In the genomic region with DNA sequence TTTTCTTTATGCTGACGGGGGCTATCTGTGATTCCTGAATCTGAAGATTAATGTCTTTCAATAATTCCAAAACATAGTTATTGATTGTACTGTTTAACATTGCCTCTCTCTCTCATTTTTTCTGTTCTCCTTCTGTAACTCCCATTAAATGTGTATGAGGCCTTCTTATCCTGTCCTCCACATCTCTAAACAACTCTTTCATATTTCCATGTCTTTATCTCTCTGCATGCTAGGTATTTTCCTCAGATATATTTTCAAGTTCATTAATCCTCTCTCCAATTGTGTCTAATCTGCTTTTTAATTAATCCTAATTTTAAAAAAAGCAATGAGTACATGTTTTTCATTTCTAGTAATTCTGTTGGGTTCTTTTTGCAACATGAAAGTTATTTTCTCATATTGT, we compare ENCODE assay signal across 35 cellular contexts.
"Had no signal": no experiment of that assay in that cellular context is flagged by ENCODE, and none has a peak within 500 bp of the region (broad histone marks: within the 10 kb centered on the region; RNA-seq: fewer than 3 reads in every experiment).

No MANE protein-coding gene starts in this region.

- DNase-seq: activated B cell treated with CpG ODN at 0.5 μM for 24 hours; activated CD4-positive, alpha-beta memory T cell treated with anti-CD3 and anti-CD28 coated beads for 36 hours; activated CD4-positive, alpha-beta T cell treated with anti-CD3 and anti-CD28 coated beads for 4 hours; activated CD4-positive, alpha-beta T cell treated with anti-CD3 and anti-CD28 coated beads, Interleukin-2, amount 10 ng/mL, durations not matched to agents 24 days and 14 days; activated CD4-positive, alpha-beta T cell treated with anti-CD3 and anti-CD28 coated beads, Interleukin-2, amount 50 U/mL, for 1 hour; activated CD4-positive, alpha-beta T cell treated with anti-CD3 and anti-CD28 coated beads, Interleukin-2, amount 50 U/mL, for 4 hours; activated CD4-positive, CD25-positive, alpha-beta regulatory T cell treated with anti-CD3 and anti-CD28 coated beads, Interleukin-2, amount 50 U/mL, for 72 hours; activated CD8-positive, alpha-beta memory T cell treated with anti-CD3 and anti-CD28 coated beads, Interleukin-2, amount 50 U/mL, for 4 hours; activated CD8-positive, alpha-beta T cell treated with anti-CD3 and anti-CD28 coated beads for 36 hours; activated effector memory CD4-positive, alpha-beta T cell treated with anti-CD3 and anti-CD28 coated beads, Interleukin-2, amount 50 U/mL, for 16 hours; activated gamma-delta T cell treated with Interleukin-2 at 50 U/mL for 16 hours; activated naive CD4-positive, alpha-beta T cell; activated naive CD4-positive, alpha-beta T cell treated with anti-CD3 and anti-CD28 coated beads for 36 hours; activated naive CD4-positive, alpha-beta T cell treated with anti-CD3 and anti-CD28 coated beads, Interleukin-2, amount 50 U/mL, for 16 hours; activated naive CD8-positive, alpha-beta T cell treated with anti-CD3 and anti-CD28 coated beads for 36 hours; activated T-cell treated with anti-CD3 and anti-CD28 coated beads for 4 hours; activated T-cell treated with anti-CD3 and anti-CD28 coated beads, Interleukin-2, amount 50 U/mL, for 1 hour; activated T-cell treated with anti-CD3 and anti-CD28 coated beads, Interleukin-2, amount 50 U/mL, for 4 hours; activated T-cell treated with anti-CD3 and anti-CD28 coated beads, Interleukin-2, amount 50 U/mL, for 72 hours; amygdala; anterior cingulate cortex; caudate nucleus; cerebellar nuclear complex; T-helper 2 cell; T-helper 9 cell had no signal

- H3K36me3 ChIP-seq: ascending aorta, cardiac muscle cell had no signal

- H3K27me3 Mint-ChIP-seq: activated CD4-positive, alpha-beta memory T cell treated with anti-CD3 and anti-CD28 coated beads for 36 hours; activated naive CD8-positive, alpha-beta T cell treated with anti-CD3 and anti-CD28 coated beads for 36 hours; central memory CD8-positive, alpha-beta T cell had no signal

- H3K4me1 Mint-ChIP-seq: activated CD4-positive, alpha-beta T cell treated with anti-CD3 and anti-CD28 coated beads, Interleukin-2, amount 10 ng/mL, durations not matched to agents 24 days and 14 days; activated naive CD8-positive, alpha-beta T cell treated with anti-CD3 and anti-CD28 coated beads for 36 hours; activated T-helper 17 cell treated with anti-CD3 and anti-CD28 coated beads, Interleukin-2, amount 50 U/mL, for 72 hours; central memory CD8-positive, alpha-beta T cell had no signal

- H3K27ac ChIP-seq: ascending aorta, cardiac muscle cell, VCaP had no signal

- H3K27me3 ChIP-seq: ascending aorta, cardiac muscle cell had no signal

- H3K4me3 ChIP-seq: ascending aorta, cardiac muscle cell had no signal

- H3K4me1 ChIP-seq: ascending aorta had no signal

- H3K27ac Mint-ChIP-seq: activated B cell treated with CpG ODN at 0.5 μM for 24 hours; activated CD4-positive, alpha-beta memory T cell treated with anti-CD3 and anti-CD28 coated beads for 36 hours; activated CD4-positive, alpha-beta T cell treated with anti-CD3 and anti-CD28 coated beads, Interleukin-2, amount 10 ng/mL, durations not matched to agents 24 days and 14 days; activated CD8-positive, alpha-beta T cell treated with anti-CD3 and anti-CD28 coated beads for 36 hours; activated naive CD4-positive, alpha-beta T cell treated with anti-CD3 and anti-CD28 coated beads for 36 hours; activated naive CD4-positive, alpha-beta T cell treated with anti-CD3 and anti-CD28 coated beads, Interleukin-2, amount 50 U/mL, for 72 hours; activated naive CD8-positive, alpha-beta T cell treated with anti-CD3 and anti-CD28 coated beads for 36 hours; activated T-cell treated with anti-CD3 and anti-CD28 coated beads, Interleukin-2, amount 50 U/mL, for 72 hours; activated T-helper 1 cell treated with anti-CD3 and anti-CD28 coated beads, Interleukin-12 subunit alpha, Interleukin-12 subunit beta, Interleukin-2, Interleukin-4 antibody, amounts not matched to agents 30 ng/mL and 10 ng/mL and 1 ng/mL, durations not matched to agents 14 hours and 24 hours and 36 hours; activated T-helper 17 cell treated with anti-CD3 and anti-CD28 coated beads, Interleukin-2, amount 50 U/mL, for 72 hours; brain; T-helper 1 cell treated with Interleukin-12 subunit alpha and Interleukin-12 subunit beta and Interleukin-4 antibody, amounts not matched to agents 30 μg/mL and 1 μg/mL, for 36 hours; T-helper 2 cell treated with Interferon-gamma antibody and Interleukin-4, amounts not matched to agents 5 μg/mL and 100 μg/mL, for 36 hours had no signal

- ATAC-seq: activated CD8-positive, alpha-beta T cell treated with anti-CD3 and anti-CD28 coated beads for 36 hours; activated naive CD4-positive, alpha-beta T cell treated with anti-CD3 and anti-CD28 coated beads, Interleukin-2, amount 50 U/mL, for 72 hours; activated T-cell treated with anti-CD3 and anti-CD28 coated beads, Interleukin-2, amount 50 U/mL, for 4 hours; activated T-cell treated with anti-CD3 and anti-CD28 coated beads, Interleukin-2, amount 50 U/mL, for 72 hours; activated T-helper 17 cell treated with anti-CD3 and anti-CD28 coated beads, Interleukin-2, amount 50 U/mL, for 72 hours had no signal

- H3K4me3 Mint-ChIP-seq: activated B cell treated with CpG ODN at 0.5 μM for 24 hours; activated CD4-positive, alpha-beta memory T cell treated with anti-CD3 and anti-CD28 coated beads for 36 hours; activated CD4-positive, alpha-beta T cell treated with anti-CD3 and anti-CD28 coated beads, Interleukin-2, amount 10 ng/mL, durations not matched to agents 24 days and 14 days; activated CD8-positive, alpha-beta T cell treated with anti-CD3 and anti-CD28 coated beads for 36 hours; activated naive CD4-positive, alpha-beta T cell treated with anti-CD3 and anti-CD28 coated beads for 36 hours; activated naive CD8-positive, alpha-beta T cell treated with anti-CD3 and anti-CD28 coated beads for 36 hours; activated T-cell treated with anti-CD3 and anti-CD28 coated beads, Interleukin-2, amount 50 U/mL, for 4 hours; activated T-cell treated with anti-CD3 and anti-CD28 coated beads, Interleukin-2, amount 50 U/mL, for 72 hours; activated T-helper 1 cell treated with anti-CD3 and anti-CD28 coated beads, Interleukin-12 subunit alpha, Interleukin-12 subunit beta, Interleukin-2, Interleukin-4 antibody, amounts not matched to agents 30 ng/mL and 10 ng/mL and 1 ng/mL, durations not matched to agents 14 hours and 24 hours and 36 hours; activated T-helper 17 cell treated with anti-CD3 and anti-CD28 coated beads, Interleukin-2, amount 50 U/mL, for 72 hours; brain; central memory CD8-positive, alpha-beta T cell; T-helper 1 cell treated with Interleukin-12 subunit alpha and Interleukin-12 subunit beta and Interleukin-4 antibody, amounts not matched to agents 30 μg/mL and 1 μg/mL, for 36 hours; T-helper 2 cell treated with Interferon-gamma antibody and Interleukin-4, amounts not matched to agents 5 μg/mL and 100 μg/mL, for 36 hours had no signal
